ENCODE assay signal across 25 cellular contexts in the genomic region with DNA sequence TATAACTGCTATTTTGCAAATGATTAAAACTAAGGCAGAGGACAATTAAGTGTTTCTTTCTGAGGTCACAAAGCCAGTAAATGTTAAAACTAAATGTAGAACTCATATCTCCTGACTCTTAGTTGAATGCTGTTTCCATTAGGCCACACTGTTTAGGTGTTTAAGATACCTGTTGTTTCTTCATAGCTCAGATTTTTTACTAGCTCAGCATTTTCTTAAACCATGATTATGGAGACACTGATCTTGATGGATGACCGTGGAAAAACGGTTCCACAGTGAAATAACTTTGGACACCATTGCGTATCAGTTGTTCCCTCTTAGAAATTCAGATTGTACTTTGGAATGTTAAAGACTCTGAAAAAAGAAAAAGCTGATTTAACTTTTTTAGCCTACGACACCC.
DNase-seq lines count a peak whose midpoint lies in the region; ATAC-seq, FAIRE-seq and TF ChIP-seq lines count a peak whose summit lies in the region.
"Had no signal": no experiment of that assay in that cellular context is flagged by ENCODE, and none has a peak within 500 bp of the region (broad histone marks: within the 10 kb centered on the region; RNA-seq: fewer than 3 reads in every experiment).

No MANE protein-coding gene starts in this region.

- H3K27me3 ChIP-seq in HepG2 (ENCODE audit: control insufficient read depth in 1 of 2, insufficient read depth in 2 of 2, low read length in 2 of 2) (no peaks in the 10 kb centered on the region), right lobe of liver (no peaks in the 10 kb centered on the region)
- H3K27me3 ChIP-seq in CD4-positive, alpha-beta memory T cell (ENCODE audit: insufficient read depth, low read length): no peaks in the 10 kb centered on the region
- H3K27me3 ChIP-seq: BE2C; BLaER1 treated with 17β-estradiol and CSF1 and Interleukin-3, amounts not matched to agents 10 nM and 100 nM had no signal

- POLR2A ChIA-PET in HepG2 (lab: Yijun Ruan, JAX): no interaction called here
- POLR2A ChIA-PET in activated CD8-positive, alpha-beta T cell treated with anti-CD3 and anti-CD28 coated beads for 36 hours (lab: Charles Lee): no interaction called here
- POLR2A ChIA-PET in CD4-positive, alpha-beta memory T cell (lab: Charles Lee; ENCODE audit: partially characterized antibody): no interaction called here

- H3K27ac Mint-ChIP-seq in T-helper 17 cell: peak overlapping the region; percentile 11
- H3K27ac Mint-ChIP-seq in activated CD8-positive, alpha-beta T cell treated with anti-CD3 and anti-CD28 coated beads for 36 hours: no peak overlapping the region
- no peak overlapping the region for H3K27ac Mint-ChIP-seq in CD4-positive, alpha-beta memory T cell
- H3K27ac Mint-ChIP-seq: CD14-positive monocyte; CD4-positive, alpha-beta T cell had no signal

- WGBS in HepG2 (ENCODE audit: low lambda C conversion rate): 94% methylated on average over 4 of the region's 4 CpGs
- 76% methylated on average over 4 of the region's 4 CpGs for WGBS in right lobe of liver (ENCODE audit: insufficient coverage, low coverage, low lambda C conversion rate, missing lambda C conversion rate)

- no peak overlapping the region for H3K9ac ChIP-seq in HepG2 (ENCODE audit: insufficient read depth, low read depth, low read length)
- H3K9ac ChIP-seq: BLaER1 treated with 17β-estradiol and CSF1 and Interleukin-3, amounts not matched to agents 10 nM and 100 nM had no signal

- H3K9me3 Mint-ChIP-seq in activated CD8-positive, alpha-beta T cell treated with anti-CD3 and anti-CD28 coated beads for 36 hours: no peaks in the 10 kb centered on the region
- peaks cover 0 to 1% (median 0%) of the 10 kb centered on the region in 8 donors for H3K9me3 Mint-ChIP-seq in CD4-positive, alpha-beta memory T cell

- BruUV-seq in HepG2 (replicated peaks; lab: Mats Ljungman, UMichigan): no TSS peak

- H3K36me3 Mint-ChIP-seq in T-helper 17 cell (ENCODE audit: low read depth): peaks cover 3% of the 10 kb centered on the region
- peaks cover 20% of the 10 kb centered on the region for H3K36me3 Mint-ChIP-seq in activated CD8-positive, alpha-beta T cell treated with anti-CD3 and anti-CD28 coated beads for 36 hours (ENCODE audit: low read depth)
- peaks cover 24 to 34% of the 10 kb centered on the region in 2 donors for H3K36me3 Mint-ChIP-seq in CD4-positive, alpha-beta memory T cell

- FAIRE-seq in HepG2 (lab: Jason Lieb, UNC) (no peak), islet of Langerhans (lab: Jason Lieb, UNC) (peak; percentile 36)
- FAIRE-seq: A204.1, G401.6, GM12892 had no signal

- no peak overlapping the region for H3K4me3 Mint-ChIP-seq in T-helper 17 cell
- H3K4me3 Mint-ChIP-seq in activated CD8-positive, alpha-beta T cell treated with anti-CD3 and anti-CD28 coated beads for 36 hours: no peak overlapping the region
- H3K4me3 Mint-ChIP-seq in CD4-positive, alpha-beta memory T cell: no peak overlapping the region
- H3K4me3 Mint-ChIP-seq: CD14-positive monocyte; CD4-positive, alpha-beta T cell had no signal

- CTCF ChIA-PET in HepG2 (lab: Yijun Ruan, JAX; ENCODE audit: low intra/inter-chr PET ratio, low total read pairs): no interaction called here
- CTCF ChIA-PET in activated CD8-positive, alpha-beta T cell treated with anti-CD3 and anti-CD28 coated beads for 36 hours (lab: Charles Lee): no interaction called here
- CTCF ChIA-PET in CD4-positive, alpha-beta memory T cell (lab: Charles Lee; ENCODE audit: partially characterized antibody): no interaction called here

- TF ChIP-seq CTCF in HepG2 (CRISPR knock-in tag; IDR thresholded peaks at IDR 0.05) (no peak), right lobe of liver (IDR thresholded peaks at IDR 0.05) (no peak)
- TF ChIP-seq CTCF in activated CD8-positive, alpha-beta T cell treated with anti-CD3 and anti-CD28 coated beads for 36 hours (IDR thresholded peaks at IDR 0.05): no peak

- DNase-seq in HepG2 (ENCODE audit: low spot score): no peak
- DNase-seq in right lobe of liver: no peak
- DNase-seq in T-helper 17 cell: no peak
- no peak for DNase-seq in left colon
- DNase-seq in nucleus accumbens (lab: John Stamatoyannopoulos, UW): no peak
- no peak for DNase-seq in activated CD8-positive, alpha-beta T cell treated with anti-CD3 and anti-CD28 coated beads for 36 hours
- no peak for DNase-seq in CD4-positive, alpha-beta memory T cell
- DNase-seq: ACHN; AML-193; BE2C; Calu3; CD4-positive, alpha-beta T cell; COR-L47; DMS153; DND-41; GOT3; H7; HCEC 1CT had no signal

- no peak overlapping the region for H3K4me3 ChIP-seq in HepG2 (replicated peaks in 1 of 3; ENCODE audit: insufficient read depth in 1 of 3, low read depth in 2 of 3, low read length in 3 of 3)
- no peak overlapping the region for H3K4me3 ChIP-seq in right lobe of liver
- no peak overlapping the region for H3K4me3 ChIP-seq in CD4-positive, alpha-beta memory T cell (ENCODE audit: low read length in 2 of 2)
- H3K4me3 ChIP-seq: BLaER1 treated with 17β-estradiol and CSF1 and Interleukin-3, amounts not matched to agents 10 nM and 100 nM had no signal

- peaks cover 11% of the 10 kb centered on the region for H3K4me1 Mint-ChIP-seq in T-helper 17 cell
- peaks cover 9% of the 10 kb centered on the region for H3K4me1 Mint-ChIP-seq in activated CD8-positive, alpha-beta T cell treated with anti-CD3 and anti-CD28 coated beads for 36 hours (ENCODE audit: low read depth)
- H3K4me1 Mint-ChIP-seq in CD4-positive, alpha-beta memory T cell: peaks cover 0 to 7% (median 4%) of the 10 kb centered on the region in 4 donors

- H3K9me3 ChIP-seq in HepG2 (ENCODE audit: low read length) (no peaks in the 10 kb centered on the region), right lobe of liver (no peaks in the 10 kb centered on the region), T-helper 17 cell (ENCODE audit: control insufficient read depth, low read length, poor library complexity, severe bottlenecking) (no peaks in the 10 kb centered on the region)
- no peaks in the 10 kb centered on the region for H3K9me3 ChIP-seq in CD4-positive, alpha-beta memory T cell (ENCODE audit: control insufficient read depth in 1 of 2, low read length in 2 of 2)
- H3K9me3 ChIP-seq: BE2C had no signal

- H3K36me3 ChIP-seq in HepG2 (replicated peaks in 1 of 2; ENCODE audit: control insufficient read depth in 1 of 2, insufficient read depth in 2 of 2, low read length in 2 of 2) (peaks cover 3 to 24% of the 10 kb centered on the region in 2 experiments; a peak in 4 of 5 replicates), right lobe of liver (peaks cover 0 to 10% (median 0%) of the 10 kb centered on the region in 4 donors)
- no peaks in the 10 kb centered on the region for H3K36me3 ChIP-seq in CD4-positive, alpha-beta memory T cell (ENCODE audit: insufficient read depth, low read length)

- H3K4me1 ChIP-seq in HepG2 (ENCODE audit: insufficient read depth, low read length) (no peaks in the 10 kb centered on the region), right lobe of liver (peaks cover 0 to 5% (median 0%) of the 10 kb centered on the region in 4 donors)
- H3K4me1 ChIP-seq in CD4-positive, alpha-beta memory T cell (ENCODE audit: insufficient read depth, low read length): no peaks in the 10 kb centered on the region

- H3K4me2 ChIP-seq in HepG2 (ENCODE audit: low read depth, low read length): no peak overlapping the region

- no peak for TF ChIP-seq POLR2A in HepG2 (IDR thresholded peaks at IDR 0.05; ENCODE audit: insufficient read depth in 1 of 2, low read depth in 2 of 2, low read length in 2 of 2)
- no peak for TF ChIP-seq POLR2A in right lobe of liver (IDR thresholded peaks at IDR 0.05)

- TF ChIP-seq RAD21 in HepG2 (CRISPR knock-in tag; IDR thresholded peaks at IDR 0.05): no peak

- in situ Hi-C loops in HepG2 (cut with HindIII; ENCODE audit: extremely low pct_ligation_motif_present, low pct_unique_long_range_greater_than_20kb): no loop called here

- intact Hi-C loops in HepG2 (cut with micrococcal nuclease; ENCODE audit: unreplicated experiment) (no loop called here), right lobe of liver (cut with DNase I) (no loop called here), left colon (cut with DNase I, micrococcal nuclease) (no loop called here)
- intact Hi-C loops in activated CD8-positive, alpha-beta T cell treated with anti-CD3 and anti-CD28 coated beads for 36 hours (cut with micrococcal nuclease): no loop called here
- intact Hi-C loops in CD4-positive, alpha-beta memory T cell (cut with micrococcal nuclease): no loop called here

- no peak overlapping the region for H2AFZ ChIP-seq in HepG2 (ENCODE audit: low read length)

- H4K20me1 ChIP-seq in HepG2 (ENCODE audit: insufficient read depth, low read length): no peaks in the 10 kb centered on the region; the same call in 1 of the 2 replicates

- no peak overlapping the region for H3K27ac ChIP-seq in HepG2 (ENCODE audit: extremely low read length, insufficient read depth, low read length)
- H3K27ac ChIP-seq in right lobe of liver: no peak overlapping the region
- no peak overlapping the region for H3K27ac ChIP-seq in CD4-positive, alpha-beta memory T cell (ENCODE audit: low read depth, low read length)
- H3K27ac ChIP-seq: 22Rv1; BLaER1 treated with 17β-estradiol and CSF1 and Interleukin-3, amounts not matched to agents 10 nM and 100 nM had no signal

- H3K79me2 ChIP-seq in HepG2 (ENCODE audit: insufficient read depth, low read length): peaks cover 3% of the 10 kb centered on the region

- TF ChIP-seq EP300 in HepG2 (IDR thresholded peaks at IDR 0.05; ENCODE audit: low read depth in 2 of 2, low read length in 2 of 2): no peak
- TF ChIP-seq EP300 in HepG2 (CRISPR knock-in tag; IDR thresholded peaks at IDR 0.05; ENCODE audit: borderline replicate concordance): no peak

- H3K27me3 Mint-ChIP-seq in T-helper 17 cell: no peaks in the 10 kb centered on the region
- no peaks in the 10 kb centered on the region for H3K27me3 Mint-ChIP-seq in activated CD8-positive, alpha-beta T cell treated with anti-CD3 and anti-CD28 coated beads for 36 hours
- no peaks in the 10 kb centered on the region for H3K27me3 Mint-ChIP-seq in CD4-positive, alpha-beta memory T cell
- H3K27me3 Mint-ChIP-seq: CD4-positive, alpha-beta T cell had no signal

- ATAC-seq in HepG2: no peak
- no peak for ATAC-seq in right lobe of liver
- ATAC-seq in T-helper 17 cell: no peak
- ATAC-seq in left colon: no peak
- no peak for ATAC-seq in activated CD8-positive, alpha-beta T cell treated with anti-CD3 and anti-CD28 coated beads for 36 hours

TF ChIP-seq in HepG2, 621 proteins besides CTCF, POLR2A, EP300 and RAD21:
- TF ChIP-seq MAFF (IDR thresholded peaks at IDR 0.05; ENCODE audit: low read depth, low read length) (peak; percentile 92), MAFK (conservative IDR thresholded peaks at IDR 0.05 in 1 of 2, IDR thresholded peaks at IDR 0.05 in 1 of 2; ENCODE audit: low read length in 2 of 2) (peak; percentile 92 to 96), ZNF558 (CRISPR knock-in tag; IDR thresholded peaks at IDR 0.05; ENCODE audit: borderline replicate concordance) (no peak), RFX3 (CRISPR knock-in tag; IDR thresholded peaks at IDR 0.05) (no peak)
